Comparison of ENCODE assay signal across 10 cellular contexts in the genomic region with DNA sequence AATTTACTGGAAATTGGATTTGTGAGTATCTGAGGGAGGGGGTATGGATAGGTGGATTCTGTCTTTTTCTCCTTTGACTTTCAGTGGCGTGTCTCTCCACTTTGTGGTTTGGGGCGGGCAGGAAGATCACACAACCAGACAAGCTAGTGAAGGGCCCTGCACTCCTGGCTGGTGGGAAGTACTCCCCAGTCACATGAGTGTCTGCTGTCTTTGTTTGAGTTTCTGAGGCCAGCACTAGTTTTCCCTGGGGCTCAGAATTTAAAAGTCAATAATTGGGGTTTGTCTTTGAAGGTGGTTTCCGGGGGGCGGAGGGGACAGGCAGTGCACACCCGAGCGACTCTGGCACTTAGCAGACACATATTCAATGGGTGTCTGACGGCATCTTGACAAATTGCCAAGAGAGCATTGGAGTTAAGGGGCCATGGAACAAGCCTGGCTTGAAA.
DNase-seq lines count a peak whose midpoint lies in the region; ATAC-seq and TF ChIP-seq lines count a peak whose summit lies in the region.
"Had no signal": no experiment of that assay in that cellular context is flagged by ENCODE, and none has a peak within 500 bp of the region (broad histone marks: within the 10 kb centered on the region; RNA-seq: fewer than 3 reads in every experiment).

No MANE protein-coding gene starts in this region.

- H3K4me3 Mint-ChIP-seq in naive B cell (peak overlapping the region; percentile 4 to 72 (median 51)), glutamatergic neuron (ENCODE audit: unreplicated experiment) (no peak overlapping the region)

- peaks cover 15 to 28% of the 10 kb centered on the region in 2 donors for H3K36me3 Mint-ChIP-seq in naive B cell
- no peaks in the 10 kb centered on the region for H3K36me3 Mint-ChIP-seq in glutamatergic neuron (ENCODE audit: unreplicated experiment)

- H3K27ac Mint-ChIP-seq in naive B cell (peak overlapping the region; percentile 90 to 99 (median 96)), glutamatergic neuron (ENCODE audit: unreplicated experiment) (no peak overlapping the region)

- no peaks in the 10 kb centered on the region; the same call in 1 of the 2 replicates for H3K4me1 ChIP-seq in HEK293 (ENCODE audit: control insufficient read depth, insufficient read depth, low read length)

- H3K9me3 ChIP-seq in HEK293 (ENCODE audit: control insufficient read depth, insufficient read depth, low read depth, low read length): no peaks in the 10 kb centered on the region

- H3K9me3 Mint-ChIP-seq in naive B cell (peaks cover 0 to 5% (median 2%) of the 10 kb centered on the region in 7 donors), glutamatergic neuron (ENCODE audit: unreplicated experiment) (no peaks in the 10 kb centered on the region)

- ATAC-seq in naive B cell (ENCODE audit: low read depth in 2 of 2): peak; percentile 30 to 52
- ATAC-seq in GM21526 (IDR thresholded peaks at IDR 0.05; ENCODE audit: low FRiP score, unreplicated experiment): no peak
- ATAC-seq in HG03097 (IDR thresholded peaks at IDR 0.05; ENCODE audit: low FRiP score, unreplicated experiment): no peak

- H3K27ac ChIP-seq in HEK293 (ENCODE audit: extremely low read depth, low read depth, low read length): no peak overlapping the region
- H3K27ac ChIP-seq: WERI-Rb-1 had no signal

- H3K36me3 ChIP-seq in HEK293 (ENCODE audit: control insufficient read depth in 2 of 2, insufficient read depth in 1 of 2, low read length in 2 of 2): no peaks in the 10 kb centered on the region
- H3K36me3 ChIP-seq: WERI-Rb-1 had no signal

- in situ Hi-C loops in SK-MEL-5 (cut with HindIII; ENCODE audit: low pct_unique_long_range_greater_than_20kb, low sequenced_read_pairs): no loop called here

- CTCF ChIA-PET in HEK293 (lab: Yijun Ruan, JAX): interaction anchor here (4.3 kb wide), 1 partner anchor 147 kb away, joined by 18 read pairs; no protein-coding TSS in a partner anchor

- TF ChIP-seq CTCF in HEK293 (tag by site-specific recombination; IDR thresholded peaks at IDR 0.05) (no peak), glutamatergic neuron (IDR thresholded peaks at IDR 0.05; ENCODE audit: partially characterized antibody, unreplicated experiment) (no peak)

- H3K27me3 Mint-ChIP-seq in naive B cell: no peaks in the 10 kb centered on the region
- H3K27me3 Mint-ChIP-seq in glutamatergic neuron (ENCODE audit: unreplicated experiment): peaks cover 6% of the 10 kb centered on the region

- H3K4me1 Mint-ChIP-seq in naive B cell (peaks cover 24 to 57% (median 50%) of the 10 kb centered on the region in 3 donors), glutamatergic neuron (ENCODE audit: low read depth, unreplicated experiment) (peaks cover 11% of the 10 kb centered on the region)

- H3K4me3 ChIP-seq in HEK293 (ENCODE audit: low read depth, low read length): no peak overlapping the region
- H3K4me3 ChIP-seq: lung had no signal

- POLR2A ChIA-PET in HEK293 (lab: Yijun Ruan, JAX): no interaction called here

- DNase-seq in DMS79 treated with DMSO at 0.1 percent for 48 hours (lab: John Stamatoyannopoulos, UW): peak; percentile 35
- DNase-seq in SK-MEL-5 (ENCODE audit: low read depth, low spot score): peak; percentile 14
- DNase-seq in naive B cell: peak; percentile 60
- DNase-seq in glutamatergic neuron: no peak
- DNase-seq: NCI-H774, WERI-Rb-1 had no signal

TF ChIP-seq in HEK293, 187 proteins besides CTCF, POLR2A, EP300 and RAD21:
- TF ChIP-seq, protein P1, sequence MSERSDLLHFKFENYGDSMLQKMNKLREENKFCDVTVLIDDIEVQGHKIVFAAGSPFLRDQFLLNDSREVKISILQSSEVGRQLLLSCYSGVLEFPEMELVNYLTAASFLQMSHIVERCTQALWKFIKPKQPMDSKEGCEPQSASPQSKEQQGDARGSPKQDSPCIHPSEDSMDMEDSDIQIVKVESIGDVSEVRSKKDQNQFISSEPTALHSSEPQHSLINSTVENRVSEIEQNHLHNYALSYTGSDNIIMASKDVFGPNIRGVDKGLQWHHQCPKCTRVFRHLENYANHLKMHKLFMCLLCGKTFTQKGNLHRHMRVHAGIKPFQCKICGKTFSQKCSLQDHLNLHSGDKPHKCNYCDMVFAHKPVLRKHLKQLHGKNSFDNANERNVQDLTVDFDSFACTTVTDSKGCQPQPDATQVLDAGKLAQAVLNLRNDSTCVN (tag by site-specific recombination; optimal IDR thresholded peaks at IDR 0.05): no peak
- TF ChIP-seq ZBTB17 (tag by site-specific recombination; IDR thresholded peaks at IDR 0.05): no peak
- TF ChIP-seq ZBTB20 (tag by site-specific recombination; IDR thresholded peaks at IDR 0.05): 0 out of 2 replicates have a peak, but pooled peaks have one; percentile 26
TF ChIP-seq in HEK293: peak in this region for 1.

Comparison
In these comparisons a context has a peak if more than half of its experiments do, and no peak if none do; other contexts are left out.
1. ATAC-seq: peak in naive B cell (2 of 2); none in GM21526 (single experiment) and HG03097 (single experiment).